Comparison of ENCODE assay signal across 1 cellular context in genomic region chr6:111011360-111012142, GRCh38.
TF ChIP-seq lines count a peak whose summit lies in the region.

No MANE protein-coding gene starts in this region.

TF ChIP-seq in GM12878, 131 proteins besides CTCF, POLR2A, EP300 and RAD21:
- TF ChIP-seq CREB1 (IDR thresholded peaks at IDR 0.05; ENCODE audit: low read depth) (no peak), SMC3 (IDR thresholded peaks at IDR 0.05; ENCODE audit: borderline replicate concordance, low read length) (peak; percentile 72), ZNF384 (IDR thresholded peaks at IDR 0.05; ENCODE audit: borderline replicate concordance, low read depth, low read length) (0 out of 2 replicates have a peak, but pooled peaks have one; percentile 12), RBBP5 (conservative IDR thresholded peaks at IDR 0.05) (no peak), CBX5 (IDR thresholded peaks at IDR 0.05; ENCODE audit: low read depth) (no peak)
